22 cellular contexts compared by ENCODE assay signal in the genomic region with DNA sequence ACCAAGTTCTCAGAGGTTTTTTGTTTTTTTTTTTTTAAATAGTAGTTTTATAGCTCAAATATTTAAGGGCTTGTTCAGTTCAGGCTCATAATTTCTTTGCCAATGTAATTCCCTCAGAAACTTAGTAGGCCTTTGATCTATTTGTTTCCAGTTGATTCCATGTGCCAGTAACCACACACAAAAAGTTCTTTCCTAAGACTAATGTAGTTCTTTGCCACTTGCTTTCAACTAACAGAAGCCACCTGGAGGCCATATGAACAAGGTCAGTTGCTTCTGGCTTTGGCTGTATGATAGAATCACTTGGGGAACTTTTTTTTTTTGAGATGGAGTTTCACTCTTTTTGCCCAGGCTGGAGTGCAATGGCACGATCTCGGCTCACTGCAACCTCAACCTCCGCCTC.
DNase-seq lines count a peak whose midpoint lies in the region; ATAC-seq and TF ChIP-seq lines count a peak whose summit lies in the region.
"Had no signal": no experiment of that assay in that cellular context is flagged by ENCODE, and none has a peak within 500 bp of the region (broad histone marks: within the 10 kb centered on the region; RNA-seq: fewer than 3 reads in every experiment).

No MANE protein-coding gene starts in this region.

- peaks cover 7% of the 10 kb centered on the region for H3K36me3 Mint-ChIP-seq in activated CD4-positive, alpha-beta T cell treated with anti-CD3 and anti-CD28 coated beads, Interleukin-2, amount 10 ng/mL, durations not matched to agents 24 days and 14 days (ENCODE audit: low read depth)

- TF ChIP-seq CTCF in fibroblast of mammary gland (conservative IDR thresholded peaks at IDR 0.05; ENCODE audit: control insufficient read depth, insufficient read depth, low read depth, low read length) = no peak
- TF ChIP-seq CTCF in heart right ventricle (IDR thresholded peaks at IDR 0.05) = no peak

- no peaks in the 10 kb centered on the region for H3K9me3 ChIP-seq in heart right ventricle
- H3K9me3 ChIP-seq: A549; BLaER1 treated with 17β-estradiol and CSF1 and Interleukin-3, amounts not matched to agents 10 nM and 100 nM had no signal

- peak; percentile 47 for DNase-seq in activated CD4-positive, alpha-beta T cell treated with anti-CD3 and anti-CD28 coated beads, Interleukin-2, amount 10 ng/mL, durations not matched to agents 24 days and 14 days
- DNase-seq in activated CD4-positive, alpha-beta T cell treated with anti-CD3 and anti-CD28 coated beads, Interleukin-2, amount 50 U/mL, for 4 hours = no peak
- DNase-seq in RPMI7951 (ENCODE audit: low read depth) = peak; percentile 12
- peak; percentile 25 for DNase-seq in fibroblast of mammary gland (ENCODE audit: low read depth)
- DNase-seq in NCI-H1930 (lab: John Stamatoyannopoulos, UW) = no peak
- DNase-seq in activated T-cell treated with anti-CD3 and anti-CD28 coated beads, Interleukin-2, amount 50 U/mL, for 48 hours = no peak
- DNase-seq in heart right ventricle = no peak
- DNase-seq in NK-92 (lab: John Stamatoyannopoulos, UW; ENCODE audit: unreplicated experiment) = no peak
- DNase-seq: CD8-positive, alpha-beta T cell; COR-L47; DMS 273 treated with DMSO at 0.1 percent for 48 hours; DMS53; DND-41; EL had no signal

- H3K4me3 ChIP-seq in fibroblast of mammary gland (ENCODE audit: control insufficient read depth, low read depth, low read length) = no peak overlapping the region
- no peak overlapping the region for H3K4me3 ChIP-seq in heart right ventricle
- H3K4me3 ChIP-seq: A549; BLaER1 treated with 17β-estradiol and CSF1 and Interleukin-3, amounts not matched to agents 10 nM and 100 nM; GM23338 had no signal

- 96 to 97% methylated on average over 3 of the region's 3 CpGs for WGBS in heart right ventricle, 2 donors

- H3K27ac Mint-ChIP-seq in activated CD4-positive, alpha-beta T cell treated with anti-CD3 and anti-CD28 coated beads, Interleukin-2, amount 10 ng/mL, durations not matched to agents 24 days and 14 days = no peak overlapping the region
- H3K27ac Mint-ChIP-seq: B cell; CD8-positive, alpha-beta T cell; GM23338; IgD-negative memory B cell had no signal

- no peaks in the 10 kb centered on the region for H3K27me3 Mint-ChIP-seq in activated CD4-positive, alpha-beta T cell treated with anti-CD3 and anti-CD28 coated beads, Interleukin-2, amount 10 ng/mL, durations not matched to agents 24 days and 14 days
- H3K27me3 Mint-ChIP-seq: B cell, IgD-negative memory B cell had no signal

- H3K9me3 Mint-ChIP-seq in activated CD4-positive, alpha-beta T cell treated with anti-CD3 and anti-CD28 coated beads, Interleukin-2, amount 10 ng/mL, durations not matched to agents 24 days and 14 days = no peaks in the 10 kb centered on the region
- H3K9me3 Mint-ChIP-seq: CD8-positive, alpha-beta T cell; GM23338; IgD-negative memory B cell had no signal

- H3K4me1 ChIP-seq in heart right ventricle = peaks cover 0 to 16% (median 6%) of the 10 kb centered on the region in 9 donors
- H3K4me1 ChIP-seq: A549 had no signal

- no peaks in the 10 kb centered on the region for H3K4me1 Mint-ChIP-seq in activated CD4-positive, alpha-beta T cell treated with anti-CD3 and anti-CD28 coated beads, Interleukin-2, amount 10 ng/mL, durations not matched to agents 24 days and 14 days
- H3K4me1 Mint-ChIP-seq: B cell, GM23338 had no signal

- intact Hi-C loops in activated CD4-positive, alpha-beta T cell treated with anti-CD3 and anti-CD28 coated beads, Interleukin-2, amount 10 ng/mL, durations not matched to agents 24 days and 14 days (cut with micrococcal nuclease) = no loop called here
- intact Hi-C loops in heart right ventricle (cut with DNase I) = no loop called here

- peaks cover 0 to 6% (median 0%) of the 10 kb centered on the region in 9 donors for H3K36me3 ChIP-seq in heart right ventricle

- H3K27me3 ChIP-seq in heart right ventricle = no peaks in the 10 kb centered on the region
- H3K27me3 ChIP-seq: BLaER1 treated with 17β-estradiol and CSF1 and Interleukin-3, amounts not matched to agents 10 nM and 100 nM had no signal

- no peak overlapping the region for H3K27ac ChIP-seq in heart right ventricle
- H3K27ac ChIP-seq: 22Rv1; A549; BLaER1 treated with 17β-estradiol and CSF1 and Interleukin-3, amounts not matched to agents 10 nM and 100 nM had no signal

- H3K4me3 Mint-ChIP-seq in activated CD4-positive, alpha-beta T cell treated with anti-CD3 and anti-CD28 coated beads, Interleukin-2, amount 10 ng/mL, durations not matched to agents 24 days and 14 days = no peak overlapping the region
- H3K4me3 Mint-ChIP-seq: B cell; CD8-positive, alpha-beta T cell; GM23338; IgD-negative memory B cell had no signal

- ATAC-seq in heart right ventricle = no peak
- ATAC-seq: A549; CD8-positive, alpha-beta T cell; GM23338; HCT116; HepG2 had no signal

Comparison
In these comparisons a context has a peak if more than half of its experiments do, and no peak if none do; other contexts are left out.
1. DNase-seq: peak in activated CD4-positive, alpha-beta T cell treated with anti-CD3 and anti-CD28 coated beads, Interleukin-2, amount 10 ng/mL, durations not matched to agents 24 days and 14 days (single experiment), RPMI7951 (single experiment) and fibroblast of mammary gland (single experiment); none in activated CD4-positive, alpha-beta T cell treated with anti-CD3 and anti-CD28 coated beads, Interleukin-2, amount 50 U/mL, for 4 hours (0 of 2), NCI-H1930 (0 of 2), activated T-cell treated with anti-CD3 and anti-CD28 coated beads, Interleukin-2, amount 50 U/mL, for 48 hours (0 of 2), heart right ventricle (0 of 2) and NK-92 (single experiment).